28 cellular contexts compared by ENCODE assay signal in genomic region chr12:51540996-51541395, GRCh38.
"Had no signal": no experiment of that assay in that cellular context is flagged by ENCODE, and none has a peak within 500 bp of the region (broad histone marks: within the 10 kb centered on the region; RNA-seq: fewer than 3 reads in every experiment).

No MANE protein-coding gene starts in this region.

- ATAC-seq: activated CD4-positive, alpha-beta T cell treated with anti-CD3 and anti-CD28 coated beads for 36 hours; activated CD8-positive, alpha-beta memory T cell treated with anti-CD3 and anti-CD28 coated beads, Interleukin-2, amount 10 ng/mL, durations not matched to agents 7 days and 5 days; activated CD8-positive, alpha-beta T cell treated with anti-CD3 and anti-CD28 coated beads, Interleukin-2, amount 10 ng/mL, durations not matched to agents 7 days and 5 days; activated naive CD8-positive, alpha-beta T cell treated with anti-CD3 and anti-CD28 coated beads, Interleukin-2, amount 50 U/mL, for 24 hours had no signal

- H3K36me3 ChIP-seq: ascending aorta, cardiac muscle cell had no signal

- H3K27me3 ChIP-seq: ascending aorta, cardiac muscle cell had no signal

- H3K27ac ChIP-seq: ascending aorta, cardiac muscle cell, VCaP had no signal

- DNase-seq: activated B cell treated with CpG ODN at 0.5 μM for 24 hours; activated CD4-positive, alpha-beta memory T cell treated with anti-CD3 and anti-CD28 coated beads, Interleukin-2, amount 10 ng/mL, durations not matched to agents 7 days and 5 days; activated CD4-positive, alpha-beta T cell treated with anti-CD3 and anti-CD28 coated beads for 36 hours; activated CD4-positive, alpha-beta T cell treated with anti-CD3 and anti-CD28 coated beads for 48 hours; activated CD4-positive, alpha-beta T cell treated with anti-CD3 and anti-CD28 coated beads, Interleukin-2, amount 10 ng/mL, durations not matched to agents 7 days and 5 days; activated CD4-positive, alpha-beta T cell treated with anti-CD3 and anti-CD28 coated beads, Interleukin-2, amount 50 U/mL, for 48 hours; activated CD4-positive, CD25-positive, alpha-beta regulatory T cell treated with anti-CD3 and anti-CD28 coated beads, Interleukin-2, amount 50 U/mL, for 72 hours; activated CD8-positive, alpha-beta memory T cell treated with anti-CD3 and anti-CD28 coated beads for 24 hours; activated CD8-positive, alpha-beta memory T cell treated with anti-CD3 and anti-CD28 coated beads, Interleukin-2, amount 10 ng/mL, durations not matched to agents 7 days and 5 days; activated CD8-positive, alpha-beta memory T cell treated with anti-CD3 and anti-CD28 coated beads, Interleukin-2, amount 50 U/mL, for 48 hours; activated CD8-positive, alpha-beta T cell treated with anti-CD3 and anti-CD28 coated beads, Interleukin-2, amount 10 ng/mL, durations not matched to agents 7 days and 5 days; activated gamma-delta T cell; activated naive CD4-positive, alpha-beta T cell treated with anti-CD3 and anti-CD28 coated beads, Interleukin-2, amount 10 ng/mL, durations not matched to agents 7 days and 5 days; activated naive CD4-positive, alpha-beta T cell treated with Interleukin-2 at 50 U/mL for 16 hours; activated naive CD8-positive, alpha-beta T cell treated with anti-CD3 and anti-CD28 coated beads, Interleukin-2, amount 10 ng/mL, durations not matched to agents 7 days and 5 days; activated naive CD8-positive, alpha-beta T cell treated with anti-CD3 and anti-CD28 coated beads, Interleukin-2, amount 50 U/mL, for 24 hours; activated T-cell treated with anti-CD3 and anti-CD28 coated beads, Interleukin-2, amount 50 U/mL, for 24 hours; activated T-cell treated with anti-CD3 and anti-CD28 coated beads, Interleukin-2, amount 50 U/mL, for 48 hours; amygdala; anterior cingulate cortex; caudate nucleus; cerebellar nuclear complex; T-helper 1 cell; T-helper 2 cell; T-helper 9 cell had no signal

- H3K9me3 ChIP-seq: ascending aorta had no signal

- H3K4me1 ChIP-seq: ascending aorta had no signal

- H3K4me3 ChIP-seq: ascending aorta, cardiac muscle cell had no signal
